Comparison of ENCODE assay signal across 7 cellular contexts in genomic region chr7:112495820-112496462, GRCh38. TPM values are rescaled to one million over a fixed set of nuclear protein-coding genes. Genes with fewer than 3 reads are reported as not detected.
DNase-seq lines count a peak whose midpoint lies in the region; ATAC-seq and TF ChIP-seq lines count a peak whose summit lies in the region.

No MANE protein-coding gene starts in this region.

- ATAC-seq in GM21723 (IDR thresholded peaks at IDR 0.05; ENCODE audit: unreplicated experiment) (peak; percentile 60), lung (ENCODE audit: insufficient read depth, low FRiP score) (peak; percentile 77)

- no peak overlapping the region for H3K27ac ChIP-seq in colonic mucosa
- no peak overlapping the region for H3K27ac ChIP-seq in lung (ENCODE audit: low read depth in 1 of 2, low read length in 1 of 2)
- H3K27ac ChIP-seq in transverse colon = peak overlapping the region in 1 of 4 donors; percentile 36

- TF ChIP-seq CTCF in colonic mucosa (IDR thresholded peaks at IDR 0.05) (peak; percentile 39), lung (IDR thresholded peaks at IDR 0.05; ENCODE audit: control extremely low read depth, extremely low read depth) (peak; percentile 31), transverse colon (IDR thresholded peaks at IDR 0.05) (peak; percentile 53 to 62 (median 58))

- intact Hi-C loops in colonic mucosa (cut with DNase I) = loop anchor here (10.0 kb wide), 1 partner anchor 81 kb away; no protein-coding TSS in a partner anchor
- intact Hi-C loops in transverse colon (cut with DNase I; ENCODE audit: low total_unique reads) = no loop called here

- TF ChIP-seq EP300 in transverse colon (IDR thresholded peaks at IDR 0.05; ENCODE audit: low read depth) = no peak

- in situ Hi-C loops in transverse colon (cut with MboI; ENCODE audit: low pct_ligation_motif_present in 1 of 4, low pct_unique_long_range_greater_than_20kb in 1 of 4, low sequenced_read_pairs in 3 of 4) = loop anchor here in 2 of 4 donors (10.0 kb wide), 1 partner anchor 751 kb away; no protein-coding TSS in a partner anchor

- H3K27me3 ChIP-seq in colonic mucosa = no peaks in the 10 kb centered on the region
- no peaks in the 10 kb centered on the region for H3K27me3 ChIP-seq in lung (ENCODE audit: control insufficient read depth, insufficient read depth)
- no peaks in the 10 kb centered on the region for H3K27me3 ChIP-seq in transverse colon

- no peak overlapping the region for H3K4me3 ChIP-seq in colonic mucosa
- no peak overlapping the region for H3K4me3 ChIP-seq in lung
- no peak overlapping the region for H3K4me3 ChIP-seq in transverse colon

- H3K36me3 ChIP-seq in colonic mucosa (no peaks in the 10 kb centered on the region), lung (ENCODE audit: control insufficient read depth in 2 of 2, insufficient read depth in 2 of 2, low read length in 2 of 2) (no peaks in the 10 kb centered on the region), transverse colon (no peaks in the 10 kb centered on the region)

- no peak overlapping the region for H3K9ac ChIP-seq in colonic mucosa (ENCODE audit: low read depth in 2 of 2, low read length in 2 of 2)

- WGBS in lung, 2 donors = 40 to 51% methylated on average over 6 of the region's 6 CpGs
- 31 to 36% methylated on average over 5 to 6 of the region's 6 CpGs for WGBS in transverse colon (ENCODE audit: low coverage in 1 of 2), 2 donors

- no peak for TF ChIP-seq POLR2A in transverse colon (IDR thresholded peaks at IDR 0.05)

- H3K4me1 ChIP-seq in colonic mucosa (no peaks in the 10 kb centered on the region), lung (ENCODE audit: control insufficient read depth in 2 of 2, insufficient read depth in 2 of 2, low read length in 2 of 2) (peaks cover 0 to 4% of the 10 kb centered on the region in 2 donors), transverse colon (peaks cover 0 to 4% (median 0%) of the 10 kb centered on the region in 4 donors)

- DNase-seq in GDM1 (lab: John Stamatoyannopoulos, UW) (peak; percentile 19), M059J (ENCODE audit: low read depth) (peak; percentile 72), SW 1271 (lab: John Stamatoyannopoulos, UW) (peak; percentile 24 to 68), colonic mucosa (peak; percentile 47), lung (ENCODE audit: low spot score) (no peak), transverse colon (peak; percentile 61)

- H3K9me3 ChIP-seq in colonic mucosa = no peaks in the 10 kb centered on the region
- no peaks in the 10 kb centered on the region for H3K9me3 ChIP-seq in lung (ENCODE audit: control insufficient read depth in 2 of 2, insufficient read depth in 1 of 2, low read length in 1 of 2)
- H3K9me3 ChIP-seq in transverse colon = no peaks in the 10 kb centered on the region

RNA-seq across cellular contexts. Expression of gene LSMEM1, which starts 15.2 kb away (rescaled TPM):
- 1.3 TPM in 1 of 2 replicates, not detected in the other for total RNA-seq in M059J (2014; rRNA removed; shearing (Covaris generic))
- total RNA-seq in colonic mucosa (1 to 10 TPM; 2.0 to 2.3 TPM), lung (1 to 10 TPM; 1.7 to 1.8 TPM), transverse colon (1 to 10 TPM in 1 of 4 donors, under 1 TPM in 1, not detected in 2; 0.96 to 4.0 TPM)
- 1 to 10 TPM; 1.7 to 2.7 TPM for polyA plus RNA-seq in lung

RNA-seq across cellular contexts. Expression of gene IFRD1, which starts 45.7 kb away (rescaled TPM):
- 60.2 and 78.6 TPM in 2 replicates for total RNA-seq in M059J (2014; rRNA removed; shearing (Covaris generic))
- 10 to 100 TPM; 35.9 to 41.0 TPM for total RNA-seq in colonic mucosa
- 10 to 100 TPM; 37.2 to 98.2 TPM for total RNA-seq in lung
- polyA plus RNA-seq in lung = 10 to 100 TPM; 39.1 to 42.4 TPM
- 10 to 100 TPM; 23.3 to 92.7 (median 52.0) TPM for total RNA-seq in transverse colon
